Comparison of ENCODE assay signal across 14 cellular contexts in genomic region chr22:22033803-22034468, GRCh38. TPM values are rescaled to one million over a fixed set of nuclear protein-coding genes. Genes with fewer than 3 reads are reported as not detected.
DNase-seq lines count a peak whose midpoint lies in the region; TF ChIP-seq lines count a peak whose summit lies in the region.
"Had no signal": no experiment of that assay in that cellular context is flagged by ENCODE, and none has a peak within 500 bp of the region (broad histone marks: within the 10 kb centered on the region; RNA-seq: fewer than 3 reads in every experiment).

No MANE protein-coding gene starts in this region.

- peak overlapping the region; percentile 97 for H3K27ac ChIP-seq in Karpas-422 (ENCODE audit: low read length)
- H3K27ac ChIP-seq in SU-DHL-6 (ENCODE audit: low read depth, low read length) = peak overlapping the region; percentile 98
- H3K27ac ChIP-seq: A549 had no signal

- H2AFZ ChIP-seq in Karpas-422 (ENCODE audit: low read length) (no peak overlapping the region), SU-DHL-6 (ENCODE audit: low read depth, low read length, severe bottlenecking) (no peak overlapping the region)

- H3K36me3 ChIP-seq in Karpas-422 (ENCODE audit: insufficient read depth, low read length) (no peaks in the 10 kb centered on the region), SU-DHL-6 (ENCODE audit: low read length) (no peaks in the 10 kb centered on the region)
- H3K36me3 ChIP-seq: HAP-1 had no signal

- no peak overlapping the region for H3K9ac ChIP-seq in Karpas-422 (ENCODE audit: low read length)
- no peak overlapping the region for H3K9ac ChIP-seq in SU-DHL-6 (ENCODE audit: low read length)

- H3K4me2 ChIP-seq in Karpas-422 (ENCODE audit: low read depth, low read length, poor library complexity, severe bottlenecking) (no peak overlapping the region), SU-DHL-6 (ENCODE audit: low read depth, low read length, poor library complexity, severe bottlenecking) (peak overlapping the region; percentile 85)
- H3K4me2 ChIP-seq: A549 had no signal

- no peak overlapping the region for H3K4me3 Mint-ChIP-seq in nephron progenitor cell
- H3K4me3 Mint-ChIP-seq: CD4-positive, alpha-beta T cell had no signal

- H3K4me1 Mint-ChIP-seq in nephron progenitor cell = peaks cover 20% of the 10 kb centered on the region

- H3K79me2 ChIP-seq in Karpas-422 (ENCODE audit: low read length) = no peaks in the 10 kb centered on the region
- H3K79me2 ChIP-seq in SU-DHL-6 (ENCODE audit: insufficient read depth, low read length) = peaks cover 56% of the 10 kb centered on the region

- H3K4me1 ChIP-seq in Karpas-422 (ENCODE audit: low read length) = peaks cover 87% of the 10 kb centered on the region
- H3K4me1 ChIP-seq: A549 had no signal

- peaks cover 46% of the 10 kb centered on the region for H3K27me3 Mint-ChIP-seq in nephron progenitor cell (ENCODE audit: low read depth, poor library complexity)

- TF ChIP-seq CTCF in SU-DHL-6 (IDR thresholded peaks at IDR 0.05; ENCODE audit: insufficient read depth, low read length, poor library complexity, severe bottlenecking) (no peak), nephron progenitor cell (IDR thresholded peaks at IDR 0.05) (no peak)

- H3K9me2 ChIP-seq in Karpas-422 (replicated peaks; ENCODE audit: insufficient read depth, low read length) (no peaks in the 10 kb centered on the region), SU-DHL-6 (replicated peaks; ENCODE audit: insufficient read depth, low read length) (no peaks in the 10 kb centered on the region)

- H4K20me1 ChIP-seq in Karpas-422 (ENCODE audit: insufficient read depth, low read depth, low read length) (no peaks in the 10 kb centered on the region), SU-DHL-6 (ENCODE audit: low read depth, low read length) (no peaks in the 10 kb centered on the region)

- DNase-seq in Karpas-422 (no peak), nephron progenitor cell (no peak), NCI-H2227 (lab: John Stamatoyannopoulos, UW; ENCODE audit: unreplicated experiment) (no peak), DMS79 (lab: John Stamatoyannopoulos, UW) (no peak), cerebellar cortex (ENCODE audit: low spot score) (no peak)
- DNase-seq: C1 segment of cervical spinal cord; Calu3; CD4-positive, alpha-beta T cell; DMS79 treated with DMSO at 0.1 percent for 48 hours; EL; GDM1 had no signal

- H3K4me3 ChIP-seq in Karpas-422 (ENCODE audit: low read length) = no peak overlapping the region
- no peak overlapping the region for H3K4me3 ChIP-seq in SU-DHL-6 (ENCODE audit: insufficient read depth, low read length, poor library complexity, severe bottlenecking)
- H3K4me3 ChIP-seq: A549, HAP-1 had no signal

- no peaks in the 10 kb centered on the region for H3K36me3 Mint-ChIP-seq in nephron progenitor cell (ENCODE audit: low read depth)

- no peaks in the 10 kb centered on the region for H3K9me3 Mint-ChIP-seq in nephron progenitor cell
- H3K9me3 Mint-ChIP-seq: CD4-positive, alpha-beta T cell had no signal

- H3K27me3 ChIP-seq in Karpas-422 (ENCODE audit: low read length) (no peaks in the 10 kb centered on the region), SU-DHL-6 (ENCODE audit: low read length) (no peaks in the 10 kb centered on the region)

- peak overlapping the region; percentile 68 for H3K27ac Mint-ChIP-seq in nephron progenitor cell
- H3K27ac Mint-ChIP-seq: CD4-positive, alpha-beta T cell had no signal

- peaks cover 47% of the 10 kb centered on the region for H3F3A ChIP-seq in SU-DHL-6 (ENCODE audit: insufficient read depth)

- H3K9me3 ChIP-seq in Karpas-422 (ENCODE audit: low read length) (no peaks in the 10 kb centered on the region), SU-DHL-6 (ENCODE audit: insufficient read depth, low read length) (no peaks in the 10 kb centered on the region)
- H3K9me3 ChIP-seq: A549, HAP-1 had no signal

RNA-seq across cellular contexts. Expression of gene TOP3B, which starts 51.3 kb away (rescaled TPM):
- 38.1 and 72.9 TPM in 2 replicates for total RNA-seq in Karpas-422 (2014; rRNA removed; shearing (Covaris generic); ENCODE audit: low replicate concordance)
